Comparison of ENCODE assay signal across 13 cellular contexts in the genomic region with DNA sequence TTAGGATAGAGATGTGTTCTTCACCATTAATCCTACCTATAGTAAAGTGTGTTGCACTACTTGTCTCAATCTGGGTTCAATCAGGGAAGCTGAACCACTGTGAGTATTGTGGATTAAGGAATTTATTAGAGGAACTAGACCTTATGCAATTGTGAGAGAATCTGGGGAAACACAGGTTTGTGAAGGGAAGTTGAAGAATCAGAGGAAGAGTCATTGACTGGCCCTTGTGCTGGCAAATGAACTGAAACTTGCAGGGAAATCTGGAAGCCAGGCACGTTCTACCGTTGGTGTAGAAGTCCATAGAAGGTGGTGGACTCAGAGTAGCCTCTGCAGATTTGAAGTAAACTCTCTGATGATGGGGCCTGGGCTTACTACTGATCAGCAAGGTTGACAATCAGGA.
"Had no signal": no experiment of that assay in that cellular context is flagged by ENCODE, and none has a peak within 500 bp of the region (broad histone marks: within the 10 kb centered on the region; RNA-seq: fewer than 3 reads in every experiment).

No MANE protein-coding gene starts in this region.

- DNase-seq: activated CD4-positive, alpha-beta T cell treated with anti-CD3 and anti-CD28 coated beads, Interleukin-2, amount 50 U/mL, for 1 hour; activated CD8-positive, alpha-beta memory T cell treated with anti-CD3 and anti-CD28 coated beads for 24 hours; activated naive CD8-positive, alpha-beta T cell treated with anti-CD3 and anti-CD28 coated beads for 36 hours; cerebellar nuclear complex; effector memory CD4-positive, alpha-beta T cell; foreskin keratinocyte; immature natural killer cell; mammary epithelial cell; naive B cell; retina; stimulated activated CD4-positive, alpha-beta T cell treated with anti-CD3 and anti-CD28 coated beads, Interleukin-15, amount 100 ng/mL, for 24 hours; stimulated activated CD4-positive, alpha-beta T cell treated with anti-CD3 and anti-CD28 coated beads, Interleukin-4, amount 100 ng/mL, for 1 hour; stimulated activated naive CD4-positive, alpha-beta T cell had no signal

- ATAC-seq: foreskin keratinocyte had no signal
